In genomic region chr1:65480684-65481405, GRCh38 we compare ENCODE assay signal across 1 cellular context.
A peak's percentile ranks its signal among the peaks of the same experiment; 100 is the strongest.
TF ChIP-seq lines count a peak whose summit lies in the region.

No MANE protein-coding gene starts in this region.

TF ChIP-seq in K562, 482 proteins besides CTCF, POLR2A, EP300 and RAD21 (continued from another document and continues in another):
- TF ChIP-seq KLF1 (tag; IDR thresholded peaks at IDR 0.05), result no peak
- TF ChIP-seq ZNF584 (CRISPR knock-in tag; IDR thresholded peaks at IDR 0.05; ENCODE audit: low read depth), result no peak
- no peak for TF ChIP-seq IFI16 (CRISPR knock-in tag; IDR thresholded peaks at IDR 0.05)
- no peak for TF ChIP-seq ERF (CRISPR knock-in tag; IDR thresholded peaks at IDR 0.05)
- no peak for TF ChIP-seq MBD2 (IDR thresholded peaks at IDR 0.05; ENCODE audit: borderline replicate concordance, low read depth)
- 0 out of 4 replicates have a peak, but pooled peaks of 1 of the 2 experiments have one; percentile 48 for TF ChIP-seq UBTF (IDR thresholded peaks at IDR 0.05; ENCODE audit: borderline replicate concordance in 1 of 2, low read depth in 2 of 2, low read length in 2 of 2)
- TF ChIP-seq KLF16 (IDR thresholded peaks at IDR 0.05), result peak; percentile 34; the same call in 1 of the 2 replicates
- TF ChIP-seq RBM15 (IDR thresholded peaks at IDR 0.05; ENCODE audit: insufficient read depth, low read length), result no peak
- TF ChIP-seq SMARCE1 (IDR thresholded peaks at IDR 0.05), result peak; percentile 83; the same call in 1 of the 2 replicates
- TF ChIP-seq TEAD2 (tag; IDR thresholded peaks at IDR 0.05), result no peak
- TF ChIP-seq GABPB1 (CRISPR knock-in tag; IDR thresholded peaks at IDR 0.05), result no peak
- TF ChIP-seq BRF1 (IDR thresholded peaks at IDR 0.05; ENCODE audit: borderline replicate concordance, extremely low read depth, insufficient read length), result no peak
- no peak for TF ChIP-seq ZNF695 (CRISPR knock-in tag; IDR thresholded peaks at IDR 0.05)
- no peak for TF ChIP-seq NR2C2 (CRISPR knock-in tag; IDR thresholded peaks at IDR 0.05)
- TF ChIP-seq NR2C2 (tag; IDR thresholded peaks at IDR 0.05), result no peak
- TF ChIP-seq ZBTB49 (CRISPR knock-in tag; IDR thresholded peaks at IDR 0.05; ENCODE audit: borderline replicate concordance), result no peak
- TF ChIP-seq ETS1 (conservative IDR thresholded peaks at IDR 0.05; ENCODE audit: control insufficient read depth, low read depth, low read length), result no peak
- peak; percentile 89 for TF ChIP-seq TEAD4 (IDR thresholded peaks at IDR 0.05; ENCODE audit: low read length)
- TF ChIP-seq TEAD4 (CRISPR knock-in tag; IDR thresholded peaks at IDR 0.05; ENCODE audit: borderline replicate concordance), result no peak
- TF ChIP-seq E2F4 (CRISPR knock-in tag; IDR thresholded peaks at IDR 0.05; ENCODE audit: low read depth), result no peak
- TF ChIP-seq CHCHD3 (CRISPR knock-in tag; IDR thresholded peaks at IDR 0.05), result no peak
- no peak for TF ChIP-seq HMGXB4 (CRISPR knock-in tag; IDR thresholded peaks at IDR 0.05)
- no peak for TF ChIP-seq CHD7 (IDR thresholded peaks at IDR 0.05; ENCODE audit: low read depth, low read length)
- TF ChIP-seq ZBTB43 (CRISPR knock-in tag; IDR thresholded peaks at IDR 0.05), result no peak
- no peak for TF ChIP-seq SAFB2 (IDR thresholded peaks at IDR 0.05; ENCODE audit: borderline replicate concordance, low read depth, low read length, severe bottlenecking)
- TF ChIP-seq TAL1 (IDR thresholded peaks at IDR 0.05), result peak; percentile 85
- no peak for TF ChIP-seq EWSR1 (IDR thresholded peaks at IDR 0.05; ENCODE audit: borderline replicate concordance, low read depth, partially characterized antibody)
- no peak for TF ChIP-seq IRF9 (tag; IDR thresholded peaks at IDR 0.05)
- TF ChIP-seq MXI1 (IDR thresholded peaks at IDR 0.05; ENCODE audit: low read depth, low read length), result peak; percentile 98
- TF ChIP-seq ZNF197 (CRISPR knock-in tag; IDR thresholded peaks at IDR 0.05; ENCODE audit: low read depth), result no peak
- TF ChIP-seq ZKSCAN3 (CRISPR knock-in tag; IDR thresholded peaks at IDR 0.05), result no peak
- TF ChIP-seq RFX1 (IDR thresholded peaks at IDR 0.05), result no peak
- TF ChIP-seq SETDB1 (IDR thresholded peaks at IDR 0.05; ENCODE audit: low read length), result no peak
- no peak for TF ChIP-seq HNRNPK (IDR thresholded peaks at IDR 0.05; ENCODE audit: low read depth, low read length, poor library complexity, severe bottlenecking)
- no peak for TF ChIP-seq HINFP (tag; conservative IDR thresholded peaks at IDR 0.05; ENCODE audit: low read depth)
